Comparison of ENCODE assay signal across 1 cellular context in genomic region chr1:54381524-54381923, GRCh38.
TF ChIP-seq lines count a peak whose summit lies in the region.

No MANE protein-coding gene starts in this region.

TF ChIP-seq in WTC11, 78 proteins besides CTCF, POLR2A, EP300 and RAD21 (continued from another document):
- TF ChIP-seq USF2 (CRISPR knock-in tag; IDR thresholded peaks at IDR 0.05): no peak
